Comparison of ENCODE assay signal across 13 cellular contexts in genomic region chr1:78007677-78008341, GRCh38. TPM values are rescaled to one million over a fixed set of nuclear protein-coding genes. Genes with fewer than 3 reads are reported as not detected.
DNase-seq lines count a peak whose midpoint lies in the region; ATAC-seq, FAIRE-seq and TF ChIP-seq lines count a peak whose summit lies in the region.
"Had no signal": no experiment of that assay in that cellular context is flagged by ENCODE, and none has a peak within 500 bp of the region (broad histone marks: within the 10 kb centered on the region; RNA-seq: fewer than 3 reads in every experiment).

No MANE protein-coding gene starts in this region.

- H3K27ac ChIP-seq in hepatocyte = no peak overlapping the region
- H3K27ac ChIP-seq in stomach smooth muscle (ENCODE audit: low read length) = no peak overlapping the region

- H3K27me3 ChIP-seq in hepatocyte = no peaks in the 10 kb centered on the region
- no peaks in the 10 kb centered on the region for H3K27me3 ChIP-seq in stomach smooth muscle (ENCODE audit: control insufficient read depth in 1 of 2, insufficient read depth in 2 of 2, low read length in 2 of 2)

- H3K36me3 ChIP-seq in hepatocyte (replicated peaks; ENCODE audit: insufficient read depth, low read depth) (no peaks in the 10 kb centered on the region), stomach smooth muscle (ENCODE audit: control insufficient read depth in 2 of 2, insufficient read depth in 2 of 2, low read length in 2 of 2) (peaks cover under 1 to 2% of the 10 kb centered on the region in 2 donors)

- no peak overlapping the region for H3K4me3 Mint-ChIP-seq in T-helper 17 cell
- H3K4me3 Mint-ChIP-seq: activated CD4-positive, alpha-beta memory T cell treated with anti-CD3 and anti-CD28 coated beads, Interleukin-2, amount 10 ng/mL, durations not matched to agents 7 days and 5 days had no signal

- H3K9ac ChIP-seq in stomach smooth muscle (ENCODE audit: low read length in 2 of 2) = no peak overlapping the region

- H4K20me1 ChIP-seq in hepatocyte (ENCODE audit: insufficient read depth, poor library complexity, severe bottlenecking) = peaks cover 13% of the 10 kb centered on the region

- no peaks in the 10 kb centered on the region for H3K9me2 ChIP-seq in hepatocyte (replicated peaks; ENCODE audit: insufficient read depth)

- TF ChIP-seq CTCF in hepatocyte (IDR thresholded peaks at IDR 0.05; ENCODE audit: poor library complexity) = no peak

- TF ChIP-seq POLR2A in H54 (IDR thresholded peaks at IDR 0.05; ENCODE audit: low read depth, low read length) = no peak

- no peaks in the 10 kb centered on the region for H3K27me3 Mint-ChIP-seq in T-helper 17 cell
- H3K27me3 Mint-ChIP-seq: IgD-negative memory B cell had no signal

- H3K79me2 ChIP-seq in hepatocyte = peaks cover 53% of the 10 kb centered on the region

- no peak overlapping the region for H3K4me3 ChIP-seq in hepatocyte
- H3K4me3 ChIP-seq in stomach smooth muscle (ENCODE audit: low read length in 2 of 2) = peak overlapping the region; percentile 56 to 79

- H3K27ac Mint-ChIP-seq in T-helper 17 cell = peak overlapping the region; percentile 32
- H3K27ac Mint-ChIP-seq: activated CD4-positive, alpha-beta memory T cell treated with anti-CD3 and anti-CD28 coated beads, Interleukin-2, amount 10 ng/mL, durations not matched to agents 7 days and 5 days; IgD-negative memory B cell had no signal

- H3K4me1 ChIP-seq in hepatocyte (ENCODE audit: insufficient read depth) (no peaks in the 10 kb centered on the region), stomach smooth muscle (ENCODE audit: control insufficient read depth, insufficient read depth, low read length) (no peaks in the 10 kb centered on the region)

- 92% methylated on average over 4 of the region's 4 CpGs for WGBS in hepatocyte (ENCODE audit: low lambda C conversion rate, missing lambda C conversion rate)

- no peaks in the 10 kb centered on the region for H3K36me3 Mint-ChIP-seq in T-helper 17 cell (ENCODE audit: low read depth)
- H3K36me3 Mint-ChIP-seq: IgD-negative memory B cell had no signal

- H3K4me2 ChIP-seq in hepatocyte = peak overlapping the region; percentile 70

- DNase-seq in H54 (ENCODE audit: insufficient read length, low spot score) = no peak
- no peak for DNase-seq in T-helper 17 cell
- no peak for DNase-seq in hepatocyte (ENCODE audit: low spot score)
- no peak for DNase-seq in SW480 (ENCODE audit: low spot score)
- DNase-seq in NCI-H526 treated with DMSO at 0.1 percent for 48 hours (lab: John Stamatoyannopoulos, UW) = no peak
- DNase-seq: activated CD4-positive, alpha-beta memory T cell treated with anti-CD3 and anti-CD28 coated beads, Interleukin-2, amount 10 ng/mL, durations not matched to agents 7 days and 5 days; NCI-H226 had no signal

- FAIRE-seq in H54 (lab: Jason Lieb, UNC) = peak; percentile 33

- H3K9me3 ChIP-seq in T-helper 17 cell (ENCODE audit: control insufficient read depth, low read length, poor library complexity, severe bottlenecking) = no peaks in the 10 kb centered on the region
- no peaks in the 10 kb centered on the region for H3K9me3 ChIP-seq in hepatocyte (ENCODE audit: low read depth)
- no peaks in the 10 kb centered on the region for H3K9me3 ChIP-seq in stomach smooth muscle (ENCODE audit: control insufficient read depth in 2 of 2, low read length in 2 of 2)

- H3K4me1 Mint-ChIP-seq in T-helper 17 cell = peaks cover 19% of the 10 kb centered on the region

- ATAC-seq in T-helper 17 cell (no peak), GM19455 (IDR thresholded peaks at IDR 0.05; ENCODE audit: unreplicated experiment) (no peak)
- ATAC-seq: esophagus mucosa, left lobe of liver had no signal

- no peak overlapping the region for H2AFZ ChIP-seq in hepatocyte

RNA-seq across cellular contexts. Expression of gene DNAJB4, which starts 3.1 kb away (rescaled TPM):
- total RNA-seq in T-helper 17 cell = 10 to 100 TPM; 15.2 to 20.8 TPM
- total RNA-seq in hepatocyte = 36.5 and 48.0 TPM in 2 replicates
- polyA plus RNA-seq in hepatocyte = 22.7 and 29.5 TPM in 2 replicates

RNA-seq across cellular contexts. Expression of gene FUBP1, which starts 28.9 kb away (rescaled TPM):
- total RNA-seq in T-helper 17 cell = 100 to 1,000 TPM; 227 to 253 TPM
- total RNA-seq in hepatocyte = 145 and 151 TPM in 2 replicates
- polyA plus RNA-seq in hepatocyte = 64.0 and 73.0 TPM in 2 replicates

RNA-seq across cellular contexts. Expression of gene GIPC2, which starts 38.0 kb away (rescaled TPM):
- total RNA-seq in T-helper 17 cell (under 1 TPM in 1 of 2 donors, not detected in 1; 0.17 TPM), hepatocyte (24.0 TPM in 2 replicates)
- 8.4 and 16.9 TPM in 2 replicates for polyA plus RNA-seq in hepatocyte
- total RNA-seq: SK-MEL-5 had no signal
- polyA plus RNA-seq: IgD-negative memory B cell had no signal

Comparison
In these comparisons a context has a peak if more than half of its experiments do, and no peak if none do; other contexts are left out.
1. RNA of gene GIPC2, which starts 38.0 kb away (total RNA-seq): 24.0 TPM in hepatocyte; 0.17 TPM in T-helper 17 cell; every median in the first group is over 10 times any median in the second.